In genomic region chr10:131947631-131948347, GRCh38 we compare ENCODE assay signal across 1 cellular context.
TF ChIP-seq lines count a peak whose summit lies in the region.

No MANE protein-coding gene starts in this region.

TF ChIP-seq in HepG2, 621 proteins besides CTCF, POLR2A, EP300 and RAD21 (continued from another document):
- no peak for TF ChIP-seq ZGPAT (CRISPR knock-in tag; IDR thresholded peaks at IDR 0.05)
